ENCODE assay signal across 17 cellular contexts in the genomic region with DNA sequence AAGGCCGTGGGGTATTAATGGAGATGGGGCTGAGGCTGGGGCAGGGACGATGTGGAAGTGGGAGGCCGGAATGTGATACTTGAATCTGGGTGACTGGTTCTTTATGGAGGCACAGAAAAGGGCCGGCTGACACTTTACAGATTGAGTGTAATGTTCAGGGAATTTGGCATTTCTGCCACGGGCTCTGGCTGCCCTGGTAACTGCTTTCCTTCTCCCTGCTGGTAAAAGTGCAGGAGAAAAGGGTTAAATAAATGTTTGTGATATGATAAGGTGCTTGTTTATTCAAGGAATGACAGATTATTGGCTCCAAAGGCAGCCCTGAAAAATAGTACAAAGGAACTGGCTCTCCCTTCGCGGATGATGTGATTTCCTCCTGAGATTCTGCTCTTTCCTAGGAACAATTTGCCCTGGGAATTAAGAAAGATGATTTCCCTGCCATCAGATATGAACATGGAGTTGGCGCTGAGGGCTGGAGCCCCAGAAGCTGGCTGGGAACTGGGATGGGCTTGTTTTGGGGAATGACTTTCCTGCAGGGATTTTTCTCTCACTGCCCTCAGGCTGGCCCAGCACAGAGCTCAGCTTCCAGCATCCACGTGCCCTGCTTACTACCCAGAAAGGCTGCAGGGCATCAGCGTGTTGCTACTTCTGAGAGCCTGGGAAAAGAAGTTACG. TPM values are rescaled to one million over a fixed set of nuclear protein-coding genes. Genes with fewer than 3 reads are reported as not detected.
DNase-seq lines count a peak whose midpoint lies in the region; ATAC-seq, FAIRE-seq and TF ChIP-seq lines count a peak whose summit lies in the region.
"Had no signal": no experiment of that assay in that cellular context is flagged by ENCODE, and none has a peak within 500 bp of the region (broad histone marks: within the 10 kb centered on the region; RNA-seq: fewer than 3 reads in every experiment).

No MANE protein-coding gene starts in this region.

- no peaks in the 10 kb centered on the region for H3K27me3 ChIP-seq in AG04450 (ENCODE audit: control insufficient read depth, insufficient read depth, low read length)

- no peak for TF ChIP-seq CTCF in AG04450 (IDR thresholded peaks at IDR 0.05; ENCODE audit: low read depth, low read length)
- TF ChIP-seq CTCF in omental fat pad (IDR thresholded peaks at IDR 0.05) = no peak

- no peak overlapping the region for H3K4me3 Mint-ChIP-seq in activated T-cell treated with anti-CD3 and anti-CD28 coated beads, Interleukin-2, amount 50 U/mL, for 4 hours
- H3K4me3 Mint-ChIP-seq: activated CD4-positive, alpha-beta T cell treated with anti-CD3 and anti-CD28 coated beads, Interleukin-2, amount 10 ng/mL, durations not matched to agents 7 days and 5 days had no signal

- no peak for DNase-seq in AG04450 (ENCODE audit: low read depth, low spot score)
- DNase-seq in T1000 (lab: John Stamatoyannopoulos, UW) = peak; percentile 31
- DNase-seq in Right ventricle myocardium superior = peak; percentile 46
- no peak for DNase-seq in omental fat pad (ENCODE audit: low spot score)
- DNase-seq in urothelium cell line (ENCODE audit: low spot score) = no peak
- no peak for DNase-seq in activated T-cell treated with anti-CD3 and anti-CD28 coated beads, Interleukin-2, amount 50 U/mL, for 4 hours
- DNase-seq: activated CD4-positive, alpha-beta T cell treated with anti-CD3 and anti-CD28 coated beads, Interleukin-2, amount 10 ng/mL, durations not matched to agents 7 days and 5 days; activated naive CD4-positive, alpha-beta T cell; effector CD4-positive, alpha-beta T cell; Karpas-422; posterior cingulate gyrus; SHP77 treated with DMSO at 0.1 percent for 48 hours had no signal

- H3K27ac ChIP-seq in AG04450 (ENCODE audit: low read depth, low read length) = peak overlapping the region; percentile 68

- H3K4me1 Mint-ChIP-seq in activated T-cell treated with anti-CD3 and anti-CD28 coated beads, Interleukin-2, amount 50 U/mL, for 4 hours (ENCODE audit: low read depth) = no peaks in the 10 kb centered on the region
- H3K4me1 Mint-ChIP-seq: activated CD4-positive, alpha-beta T cell treated with anti-CD3 and anti-CD28 coated beads, Interleukin-2, amount 10 ng/mL, durations not matched to agents 7 days and 5 days had no signal

- peaks cover 4% of the 10 kb centered on the region for H3K9me3 Mint-ChIP-seq in activated T-cell treated with anti-CD3 and anti-CD28 coated beads, Interleukin-2, amount 50 U/mL, for 4 hours

- H3K36me3 Mint-ChIP-seq in activated T-cell treated with anti-CD3 and anti-CD28 coated beads, Interleukin-2, amount 50 U/mL, for 4 hours (ENCODE audit: insufficient read depth) = no peaks in the 10 kb centered on the region

- FAIRE-seq in urothelium cell line (lab: Jason Lieb, UNC) = no peak
- FAIRE-seq: H1, islet of Langerhans had no signal

- H3K9me3 ChIP-seq in AG04450 (ENCODE audit: control insufficient read depth, insufficient read depth, low read length) = peaks cover 6% of the 10 kb centered on the region; the same call in 1 of the 2 replicates

- no peak overlapping the region for H3K4me3 ChIP-seq in AG04450 (ENCODE audit: low read depth, low read length)

- peak; percentile 45 for ATAC-seq in Right ventricle myocardium superior (ENCODE audit: poor library complexity)
- ATAC-seq in omental fat pad (ENCODE audit: low FRiP score) = peak; percentile 22
- ATAC-seq in GM21825 (IDR thresholded peaks at IDR 0.05; ENCODE audit: unreplicated experiment) = no peak
- no peak for ATAC-seq in HG03469 (IDR thresholded peaks at IDR 0.05; ENCODE audit: unreplicated experiment)
- no peak for ATAC-seq in activated T-cell treated with anti-CD3 and anti-CD28 coated beads, Interleukin-2, amount 50 U/mL, for 4 hours

- intact Hi-C loops in Right ventricle myocardium superior (cut with DNase I) = loop anchor here (5.0 kb wide), 1 partner anchor 87 kb away; no protein-coding TSS in a partner anchor

- POLR2A ChIA-PET in AG04450 (lab: Yijun Ruan, JAX) = interaction anchor here (0.7 to 1.6 kb wide), 2 partner anchors 33 kb away, joined by 3 to 6 read pairs; no protein-coding TSS in a partner anchor

- H3K27me3 Mint-ChIP-seq in activated T-cell treated with anti-CD3 and anti-CD28 coated beads, Interleukin-2, amount 50 U/mL, for 4 hours (ENCODE audit: low read depth) = no peaks in the 10 kb centered on the region
- H3K27me3 Mint-ChIP-seq: activated CD4-positive, alpha-beta T cell treated with anti-CD3 and anti-CD28 coated beads, Interleukin-2, amount 10 ng/mL, durations not matched to agents 7 days and 5 days had no signal

- CTCF ChIA-PET in AG04450 (lab: Charles Lee) = interaction anchor here (0.9 kb wide), 1 partner anchor 58 kb away, joined by 5 read pairs; no protein-coding TSS in a partner anchor

RNA-seq across cellular contexts. Expression of gene CTAGE1, which starts 52.9 kb away (rescaled TPM):
- 0.05 TPM in 1 of 2 replicates, not detected in the other for polyA plus RNA-seq in AG04450 (2011; rRNA removed)
- not detected in 2 replicates for polyA minus RNA-seq in AG04450 (2011; rRNA and poly(A)+ RNA removed)
- total RNA-seq in Right ventricle myocardium superior = not detected
- total RNA-seq in omental fat pad = not detected
- total RNA-seq in activated T-cell treated with anti-CD3 and anti-CD28 coated beads, Interleukin-2, amount 50 U/mL, for 4 hours = not detected
- total RNA-seq: activated CD4-positive, alpha-beta T cell treated with anti-CD3 and anti-CD28 coated beads, Interleukin-2, amount 10 ng/mL, durations not matched to agents 7 days and 5 days; H1; urinary bladder had no signal
- polyA plus RNA-seq: H1, urinary bladder had no signal

Comparison
In these comparisons a context has a peak if more than half of its experiments do, and no peak if none do; other contexts are left out.
1. DNase-seq: peak in T1000 (single experiment) and Right ventricle myocardium superior (single experiment); none in AG04450 (single experiment), omental fat pad (single experiment), urothelium cell line (single experiment) and activated T-cell treated with anti-CD3 and anti-CD28 coated beads, Interleukin-2, amount 50 U/mL, for 4 hours (single experiment).
2. ATAC-seq: peak in Right ventricle myocardium superior (single experiment) and omental fat pad (single experiment); none in GM21825 (single experiment), HG03469 (single experiment) and activated T-cell treated with anti-CD3 and anti-CD28 coated beads, Interleukin-2, amount 50 U/mL, for 4 hours (0 of 2).